In the genomic region with DNA sequence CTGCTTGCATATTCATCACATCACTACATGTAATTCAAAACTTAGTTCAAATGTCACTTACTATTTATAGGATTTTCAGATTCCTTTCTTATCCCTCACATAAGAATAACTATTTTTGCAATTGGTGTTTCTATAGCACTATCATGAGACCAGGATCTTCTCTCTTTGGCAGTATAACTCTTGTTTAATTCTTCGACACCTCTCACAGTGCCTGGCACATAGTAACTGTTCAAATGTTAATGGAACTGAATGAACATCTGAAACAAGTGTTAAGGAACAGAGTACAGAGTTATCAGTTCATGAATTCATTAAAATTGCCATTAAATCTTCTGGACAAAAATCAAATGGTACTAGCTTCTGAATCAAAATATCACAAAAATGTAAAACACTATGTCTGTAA, we compare ENCODE assay signal across 25 cellular contexts. TPM values are rescaled to one million over a fixed set of nuclear protein-coding genes. Genes with fewer than 3 reads are reported as not detected.
DNase-seq lines count a peak whose midpoint lies in the region; ATAC-seq, FAIRE-seq and TF ChIP-seq lines count a peak whose summit lies in the region.
"Had no signal": no experiment of that assay in that cellular context is flagged by ENCODE, and none has a peak within 500 bp of the region (broad histone marks: within the 10 kb centered on the region; RNA-seq: fewer than 3 reads in every experiment).

No MANE protein-coding gene starts in this region.

- H3K4me2 ChIP-seq in IMR-90 (ENCODE audit: low read depth, low read length), result no peak overlapping the region; the same call in 1 of the 2 replicates
- H3K4me2 ChIP-seq in K562 (ENCODE audit: insufficient read depth, low read length), result no peak overlapping the region
- H3K4me2 ChIP-seq: A549; BLaER1 treated with 17β-estradiol and CSF1 and Interleukin-3, amounts not matched to agents 10 nM and 100 nM had no signal

- dilution Hi-C loops in IMR-90 (cut with HindIII; ENCODE audit: low sequenced_read_pairs, unreplicated experiment), result no loop called here

- no peak overlapping the region for H2BK20ac ChIP-seq in IMR-90 (ENCODE audit: low read depth, low read length)

- no peaks in the 10 kb centered on the region for H3K4me1 ChIP-seq in IMR-90 (ENCODE audit: control insufficient read depth, insufficient read depth, low read length)
- H3K4me1 ChIP-seq in K562 (replicated peaks in 1 of 2; ENCODE audit: control insufficient read depth in 2 of 2, insufficient read depth in 2 of 2, low read length in 2 of 2), result no peaks in the 10 kb centered on the region
- no peaks in the 10 kb centered on the region for H3K4me1 ChIP-seq in CD8-positive, alpha-beta memory T cell (ENCODE audit: insufficient read depth, low read length)
- H3K4me1 ChIP-seq: A549; BE2C; BLaER1 treated with 17β-estradiol and CSF1 and Interleukin-3, amounts not matched to agents 10 nM and 100 nM had no signal

- BruUV-seq in IMR-90 (replicated peaks; lab: Mats Ljungman, UMichigan) (no TSS peak), K562 (replicated peaks; lab: Mats Ljungman, UMichigan) (no TSS peak)

- in situ Hi-C loops in IMR-90 (cut with MboI; ENCODE audit: low sequenced_read_pairs) (loop anchor here (5.0 to 10.0 kb wide), 2 partner anchors 85 to 187 kb away; no protein-coding TSS in a partner anchor), K562 (cut with MboI) (no loop called here)

- peaks cover 0 to 26% (median 9%) of the 10 kb centered on the region in 3 donors for H3K36me3 Mint-ChIP-seq in CD8-positive, alpha-beta memory T cell

- DNase-seq in Right ventricle myocardium superior (no peak), cardiac septum (ENCODE audit: low spot score) (no peak), D721Med (ENCODE audit: insufficient read length, low spot score) (no peak), IMR-90 (peak; percentile 3), K562 (ENCODE audit: extremely low read depth in 1 of 4, low spot score in 3 of 4) (no peak), NCI-H146 treated with DMSO at 0.1 percent for 48 hours (lab: John Stamatoyannopoulos, UW; ENCODE audit: unreplicated experiment) (no peak), T1000 (lab: John Stamatoyannopoulos, UW) (no peak)
- DNase-seq in CD8-positive, alpha-beta memory T cell, result no peak
- DNase-seq: 8988T; ACHN; AML-193; BE2C; Calu3; CD4-positive, alpha-beta T cell; COR-L47; DMS153; DND-41; GM23248; H7 had no signal

- FAIRE-seq in D721Med (lab: Jason Lieb, UNC), result peak; percentile 68
- FAIRE-seq in K562 (lab: Jason Lieb, UNC), result no peak
- FAIRE-seq: A549, GM12892, H1 had no signal

- H3K9me3 ChIP-seq in IMR-90 (ENCODE audit: control insufficient read depth, insufficient read depth, low read length) (no peaks in the 10 kb centered on the region), K562 (replicated peaks; ENCODE audit: control insufficient read depth, insufficient read depth, low read depth, low read length) (no peaks in the 10 kb centered on the region)
- no peaks in the 10 kb centered on the region for H3K9me3 ChIP-seq in CD8-positive, alpha-beta memory T cell (ENCODE audit: low read length)
- H3K9me3 ChIP-seq: A549; BE2C; BLaER1 treated with 17β-estradiol and CSF1 and Interleukin-3, amounts not matched to agents 10 nM and 100 nM had no signal

- H3K9me3 Mint-ChIP-seq in CD8-positive, alpha-beta memory T cell, result no peaks in the 10 kb centered on the region
- H3K9me3 Mint-ChIP-seq: CD4-positive, alpha-beta T cell had no signal

- H3K27ac Mint-ChIP-seq in CD8-positive, alpha-beta memory T cell, result no peak overlapping the region
- H3K27ac Mint-ChIP-seq: CD14-positive monocyte; CD4-positive, alpha-beta T cell had no signal

- CTCF ChIA-PET in IMR-90 (lab: Yijun Ruan, JAX), result no interaction called here
- CTCF ChIA-PET in K562 (lab: Yijun Ruan, JAX; ENCODE audit: low intra/inter-chr PET ratio), result no interaction called here
- CTCF ChIA-PET in CD8-positive, alpha-beta memory T cell (lab: Charles Lee), result no interaction called here

- no peak overlapping the region for H2BK120ac ChIP-seq in IMR-90 (ENCODE audit: low read depth, low read length)

- no peak for TF ChIP-seq EP300 in K562 (IDR thresholded peaks at IDR 0.05; ENCODE audit: low read length)

- H3K79me2 ChIP-seq in K562 (ENCODE audit: control insufficient read depth, insufficient read depth, low read length), result no peaks in the 10 kb centered on the region

- H2AK5ac ChIP-seq in IMR-90 (ENCODE audit: low read depth, low read length), result no peak overlapping the region

- no CpG with 5 or more reads among the region's 1 CpG for WGBS in IMR-90 (ENCODE audit: extremely low coverage in 2 of 2, insufficient read length in 1 of 2), 2 experiments
- WGBS in K562 (ENCODE audit: insufficient coverage, low coverage, missing lambda C conversion rate), result 32% methylated on average over 1 of the region's 1 CpG

- POLR2A ChIA-PET in IMR-90 (lab: Charles Lee; ENCODE audit: unreplicated experiment) (no interaction called here), K562 (lab: Yijun Ruan, JAX) (no interaction called here)
- POLR2A ChIA-PET in CD8-positive, alpha-beta memory T cell (lab: Charles Lee), result no interaction called here

- H3K27ac ChIP-seq in IMR-90 (ENCODE audit: insufficient read depth, low read length) (no peak overlapping the region), K562 (ENCODE audit: extremely low read depth, low read depth, low read length) (no peak overlapping the region)
- H3K27ac ChIP-seq in CD8-positive, alpha-beta memory T cell (ENCODE audit: low read depth, low read length), result no peak overlapping the region
- H3K27ac ChIP-seq: A549; BLaER1 treated with 17β-estradiol and CSF1 and Interleukin-3, amounts not matched to agents 10 nM and 100 nM; GM23248 had no signal

- intact Hi-C loops in Right ventricle myocardium superior (cut with DNase I), result no loop called here
- intact Hi-C loops in cardiac septum (cut with DNase I), result loop anchor here (10.0 kb wide), 1 partner anchor 187 kb away; no protein-coding TSS in a partner anchor
- intact Hi-C loops in IMR-90 (cut with micrococcal nuclease), result no loop called here
- intact Hi-C loops in K562 (cut with micrococcal nuclease), result loop anchor here (10.0 kb wide), 2 partner anchors 197 to 667 kb away; partner anchors contain the start of gene EFNA5

- H3K79me1 ChIP-seq in IMR-90 (ENCODE audit: low read depth in 1 of 2, low read length in 2 of 2), result no peaks in the 10 kb centered on the region

- H4K5ac ChIP-seq in IMR-90 (ENCODE audit: low read depth, low read length), result no peak overlapping the region

- no peak overlapping the region for H3K4me3 Mint-ChIP-seq in CD8-positive, alpha-beta memory T cell
- H3K4me3 Mint-ChIP-seq: CD14-positive monocyte; CD4-positive, alpha-beta T cell had no signal

- no peak overlapping the region for H4K8ac ChIP-seq in IMR-90 (ENCODE audit: low read depth in 2 of 2, low read length in 2 of 2)

- peaks cover 0 to 5% (median 0%) of the 10 kb centered on the region in 3 donors for H3K4me1 Mint-ChIP-seq in CD8-positive, alpha-beta memory T cell
- H3K4me1 Mint-ChIP-seq: CD14-positive monocyte had no signal

- no peak overlapping the region for H2BK5ac ChIP-seq in IMR-90 (ENCODE audit: low read depth, low read length, poor library complexity, severe bottlenecking)

- TF ChIP-seq RAD21 in IMR-90 (IDR thresholded peaks at IDR 0.05; ENCODE audit: low read length), result no peak
- TF ChIP-seq RAD21 in K562 (CRISPR knock-in tag; conservative IDR thresholded peaks at IDR 0.05 in 1 of 2, IDR thresholded peaks at IDR 0.05 in 1 of 2), result no peak

- TF ChIP-seq POLR2A in IMR-90 (IDR thresholded peaks at IDR 0.05; ENCODE audit: low read depth, low read length) (no peak), K562 (conservative IDR thresholded peaks at IDR 0.05) (no peak)

- no peak overlapping the region for H4K91ac ChIP-seq in IMR-90 (ENCODE audit: insufficient read depth, low read depth, low read length)

- H2BK15ac ChIP-seq in IMR-90 (ENCODE audit: low read depth, low read length), result no peak overlapping the region

- H3K27me3 Mint-ChIP-seq in CD8-positive, alpha-beta memory T cell, result no peaks in the 10 kb centered on the region
- H3K27me3 Mint-ChIP-seq: CD4-positive, alpha-beta T cell had no signal

- H3K4ac ChIP-seq in IMR-90 (ENCODE audit: low read depth, low read length), result no peak overlapping the region

- no peaks in the 10 kb centered on the region for H4K20me1 ChIP-seq in IMR-90 (ENCODE audit: insufficient read depth, low read length)
- H4K20me1 ChIP-seq in K562 (replicated peaks; ENCODE audit: control insufficient read depth, insufficient read depth, low read length), result no peaks in the 10 kb centered on the region

- H3K14ac ChIP-seq in IMR-90 (replicated peaks; ENCODE audit: low read depth, low read length), result no peak overlapping the region; the same call in 1 of the 2 replicates

- no peaks in the 10 kb centered on the region; the same call in 1 of the 2 replicates for H3K36me3 ChIP-seq in IMR-90 (ENCODE audit: control insufficient read depth, insufficient read depth, low read length)
- no peaks in the 10 kb centered on the region for H3K36me3 ChIP-seq in K562 (ENCODE audit: control insufficient read depth, insufficient read depth, low read length)
- H3K36me3 ChIP-seq in CD8-positive, alpha-beta memory T cell (ENCODE audit: insufficient read depth, low read length), result no peaks in the 10 kb centered on the region
- H3K36me3 ChIP-seq: BE2C had no signal

- H2AK9ac ChIP-seq in IMR-90 (replicated peaks; ENCODE audit: low read depth, low read length, poor library complexity), result no peak overlapping the region

- H3K9me1 ChIP-seq in IMR-90 (ENCODE audit: insufficient read depth, low read length), result no peaks in the 10 kb centered on the region
- H3K9me1 ChIP-seq in K562 (ENCODE audit: control insufficient read depth, insufficient read depth, low read length), result no peaks in the 10 kb centered on the region

- TF ChIP-seq CTCF in D721Med (IDR thresholded peaks at IDR 0.05; ENCODE audit: insufficient read depth, missing control alignments) (no peak), IMR-90 (conservative IDR thresholded peaks at IDR 0.05; ENCODE audit: low read depth, low read length) (no peak), K562 (IDR thresholded peaks at IDR 0.05 in 2 of 3, conservative IDR thresholded peaks at IDR 0.05 in 1 of 3; ENCODE audit: insufficient read depth in 2 of 3, low read depth in 1 of 3, low read length in 3 of 3) (no peak)

- H3K4me3 ChIP-seq in IMR-90 (ENCODE audit: insufficient read depth, low read depth, low read length), result no peak overlapping the region
- no peak overlapping the region for H3K4me3 ChIP-seq in K562
- H3K4me3 ChIP-seq in CD8-positive, alpha-beta memory T cell (ENCODE audit: low read length), result no peak overlapping the region
- H3K4me3 ChIP-seq: A549; BLaER1 treated with 17β-estradiol and CSF1 and Interleukin-3, amounts not matched to agents 10 nM and 100 nM; GM23248 had no signal

- H3K23ac ChIP-seq in IMR-90 (ENCODE audit: low read depth, low read length), result no peak overlapping the region

- H2AFZ ChIP-seq in IMR-90 (replicated peaks; ENCODE audit: low read length, poor library complexity) (no peak overlapping the region), K562 (ENCODE audit: low read depth, low read length) (no peak overlapping the region)
- H2AFZ ChIP-seq: GM23248 had no signal

- H3K9ac ChIP-seq in IMR-90 (ENCODE audit: low read depth, low read length) (no peak overlapping the region), K562 (ENCODE audit: insufficient read depth in 1 of 2, low read depth in 2 of 2, low read length in 2 of 2) (no peak overlapping the region)
- H3K9ac ChIP-seq: BLaER1 treated with 17β-estradiol and CSF1 and Interleukin-3, amounts not matched to agents 10 nM and 100 nM; GM23248 had no signal

- no peak overlapping the region for H3K18ac ChIP-seq in IMR-90 (ENCODE audit: low read depth, low read length)

- H3K56ac ChIP-seq in IMR-90 (ENCODE audit: extremely low read depth, insufficient read depth, low read length), result no peak overlapping the region

- ATAC-seq in Right ventricle myocardium superior (ENCODE audit: poor library complexity) (peak; percentile 58), IMR-90 (ENCODE audit: low read depth) (no peak), K562 (no peak)
- ATAC-seq: A549, HCT116 had no signal

- no peaks in the 10 kb centered on the region for H3K27me3 ChIP-seq in IMR-90 (ENCODE audit: control insufficient read depth, insufficient read depth, low read length)
- H3K27me3 ChIP-seq in K562 (ENCODE audit: control insufficient read depth in 2 of 2, insufficient read depth in 2 of 2, low read length in 2 of 2), result no peaks in the 10 kb centered on the region
- no peaks in the 10 kb centered on the region for H3K27me3 ChIP-seq in CD8-positive, alpha-beta memory T cell (ENCODE audit: insufficient read depth, low read length, poor library complexity, severe bottlenecking)
- H3K27me3 ChIP-seq: BE2C; BLaER1 treated with 17β-estradiol and CSF1 and Interleukin-3, amounts not matched to agents 10 nM and 100 nM had no signal

RNA-seq across cellular contexts. Expression of gene FBXL17, which starts 40.0 kb away (rescaled TPM):
- total RNA-seq in Right ventricle myocardium superior (44.0 TPM), cardiac septum (27.3 TPM), IMR-90 (2012; rRNA removed) (8.1 and 10.0 TPM in 2 replicates), K562 (2014; rRNA removed) (1.8 and 2.2 TPM in 2 replicates), K562 (2014; rRNA removed; fragmentation: Illumina TruSeq; extraction: Trizol) (4.1 and 5.2 TPM in 2 replicates), K562 (2015; rRNA removed; fragmentation: Illumina TruSeq; extraction: Trizol) (5.0 and 5.4 TPM in 2 replicates), K562 (2021) (3.0 and 3.1 TPM in 2 replicates)
- polyA plus RNA-seq in IMR-90 (2012; rRNA removed) (3.2 and 3.9 TPM in 2 replicates), K562 (2011; rRNA removed) (0.87 and 1.3 TPM in 2 replicates), K562 (2014; fragmentation: Illumina TruSeq; extraction: Trizol) (2.0 and 2.1 TPM in 2 replicates), K562 (2014; fragmentation: Nextera tagmentation; extraction: Ambion mirVana) (under 1 TPM; 0.32 to 0.48 TPM), K562 (2014; rRNA removed) (1.2 and 2.5 TPM in 2 replicates)
- 0.97 and 1.9 TPM in 2 replicates for polyA plus RNA-seq in IMR-90 (2012; cell fraction: cytosol; rRNA removed)
- 2.9 and 3.1 TPM in 2 replicates for polyA plus RNA-seq in IMR-90 (2012; cell fraction: nucleus; rRNA removed; ENCODE audit: low replicate concordance)
- total RNA-seq in K562 (2011; cell fraction: chromatin; rRNA removed; ENCODE audit: low replicate concordance), result 5.1 and 5.3 TPM in 2 replicates
- total RNA-seq in K562 (2011; cell fraction: nucleolus; rRNA removed), result 4.3 and 4.8 TPM in 2 replicates
- 3.3 and 4.2 TPM in 2 replicates for total RNA-seq in K562 (2011; cell fraction: nucleoplasm; rRNA removed)
- polyA plus RNA-seq in K562 (2011; cell fraction: cytosol; rRNA removed), result 0.40 and 0.54 TPM in 2 replicates
- polyA plus RNA-seq in K562 (2011; cell fraction: nucleus; rRNA removed), result 1.4 and 2.2 TPM in 2 replicates
- 5.0 and 6.3 TPM in 2 replicates for polyA plus RNA-seq in K562 (2012)
- 1.3 and 4.4 TPM in 2 replicates for polyA minus RNA-seq in K562 (2011; rRNA and poly(A)+ RNA removed)
- 0.55 and 1.3 TPM in 2 replicates for polyA minus RNA-seq in K562 (2011; cell fraction: cytosol; rRNA and poly(A)+ RNA removed)
- polyA minus RNA-seq in K562 (2011; cell fraction: nucleus; rRNA and poly(A)+ RNA removed), result 4.8 and 7.8 TPM in 2 replicates
- total RNA-seq in CD8-positive, alpha-beta memory T cell, result 1 to 10 TPM; 6.4 to 6.9 TPM
- polyA plus RNA-seq in CD8-positive, alpha-beta memory T cell, result 8.2 TPM

Comparison
In these comparisons a context has a peak if more than half of its experiments do, and no peak if none do; other contexts are left out.
1. intact Hi-C loops: an anchor here in cardiac septum (10.0 kb wide) and K562 (10.0 kb wide); none called in Right ventricle myocardium superior and IMR-90.